Comparison of ENCODE assay signal across 19 cellular contexts in genomic region chr17:65754081-65754480, GRCh38.
DNase-seq lines count a peak whose midpoint lies in the region; ATAC-seq and TF ChIP-seq lines count a peak whose summit lies in the region.
"Had no signal": no experiment of that assay in that cellular context is flagged by ENCODE, and none has a peak within 500 bp of the region (broad histone marks: within the 10 kb centered on the region; RNA-seq: fewer than 3 reads in every experiment).

No MANE protein-coding gene starts in this region.

- H3K27me3 Mint-ChIP-seq in activated naive CD4-positive, alpha-beta T cell treated with anti-CD3 and anti-CD28 coated beads, Interleukin-2, amount 50 U/mL, for 24 hours, result no peaks in the 10 kb centered on the region
- H3K27me3 Mint-ChIP-seq: CD4-positive, alpha-beta T cell had no signal

- no peak overlapping the region for H2AK5ac ChIP-seq in trophoblast cell (ENCODE audit: low read length)

- H3K9ac ChIP-seq in trophoblast cell (ENCODE audit: low read length), result no peak overlapping the region
- H3K9ac ChIP-seq in MM.1S (ENCODE audit: low read length), result no peak overlapping the region
- H3K9ac ChIP-seq: BLaER1 treated with 17β-estradiol and CSF1 and Interleukin-3, amounts not matched to agents 10 nM and 100 nM had no signal

- H3K4ac ChIP-seq in trophoblast cell (ENCODE audit: low read depth, low read length), result no peak overlapping the region

- WGBS in trophoblast cell (ENCODE audit: extremely low coverage, insufficient coverage, insufficient read length), result no CpG with 5 or more reads among the region's 2 CpGs

- H4K91ac ChIP-seq in trophoblast cell (ENCODE audit: low read depth, low read length), result no peak overlapping the region

- no peak overlapping the region for H3K4me3 ChIP-seq in trophoblast cell (ENCODE audit: low read depth, low read length)
- H3K4me3 ChIP-seq in MM.1S (ENCODE audit: low read length), result no peak overlapping the region
- H3K4me3 ChIP-seq: A549; BLaER1 treated with 17β-estradiol and CSF1 and Interleukin-3, amounts not matched to agents 10 nM and 100 nM had no signal

- H4K8ac ChIP-seq in trophoblast cell (ENCODE audit: low read depth, low read length), result no peak overlapping the region

- H2BK120ac ChIP-seq in trophoblast cell (ENCODE audit: insufficient read depth, low read length, poor library complexity), result no peak overlapping the region

- no peak overlapping the region for H3K23ac ChIP-seq in trophoblast cell (ENCODE audit: low read length)

- H3K36me3 ChIP-seq in trophoblast cell (ENCODE audit: control insufficient read depth in 1 of 2, insufficient read depth in 2 of 2, low read length in 2 of 2), result no peaks in the 10 kb centered on the region
- H3K36me3 ChIP-seq in MM.1S (replicated peaks; ENCODE audit: insufficient read depth, low read length), result no peaks in the 10 kb centered on the region
- H3K36me3 ChIP-seq: BLaER1 treated with 17β-estradiol and CSF1 and Interleukin-3, amounts not matched to agents 10 nM and 100 nM had no signal

- no peaks in the 10 kb centered on the region for H3K79me1 ChIP-seq in trophoblast cell (ENCODE audit: low read length)

- H3K4me1 Mint-ChIP-seq in activated naive CD4-positive, alpha-beta T cell treated with anti-CD3 and anti-CD28 coated beads, Interleukin-2, amount 50 U/mL, for 24 hours, result peaks cover 32% of the 10 kb centered on the region
- H3K4me1 Mint-ChIP-seq: B cell had no signal

- no peak overlapping the region for H2AFZ ChIP-seq in trophoblast cell (ENCODE audit: insufficient read depth, low read length, poor library complexity)
- H2AFZ ChIP-seq in MM.1S (ENCODE audit: low read length), result no peak overlapping the region

- H3K27ac Mint-ChIP-seq in activated naive CD4-positive, alpha-beta T cell treated with anti-CD3 and anti-CD28 coated beads, Interleukin-2, amount 50 U/mL, for 24 hours, result peak overlapping the region; percentile 24
- no peak overlapping the region for H3K27ac Mint-ChIP-seq in activated naive CD4-positive, alpha-beta T cell treated with anti-CD3 and anti-CD28 coated beads, Interleukin-2, amount 50 U/mL, for 72 hours
- H3K27ac Mint-ChIP-seq: B cell; CD4-positive, alpha-beta T cell; CD8-positive, alpha-beta T cell had no signal

- H3K79me2 ChIP-seq in trophoblast cell (ENCODE audit: control insufficient read depth, insufficient read depth, low read length, poor library complexity) (no peaks in the 10 kb centered on the region), MM.1S (ENCODE audit: low read length) (no peaks in the 10 kb centered on the region)

- no peaks in the 10 kb centered on the region for H3K4me1 ChIP-seq in trophoblast cell (ENCODE audit: control insufficient read depth in 1 of 2, insufficient read depth in 2 of 2, low read length in 2 of 2)
- peaks cover 23% of the 10 kb centered on the region for H3K4me1 ChIP-seq in MM.1S (ENCODE audit: low read length)
- H3K4me1 ChIP-seq: Caco-2 had no signal

- DNase-seq in activated naive CD4-positive, alpha-beta T cell treated with anti-CD3 and anti-CD28 coated beads, Interleukin-2, amount 50 U/mL, for 72 hours (ENCODE audit: low spot score in 2 of 2), result no peak
- DNase-seq in trophoblast cell, result peak; percentile 80 to 83
- no peak for DNase-seq in GDM1 (lab: John Stamatoyannopoulos, UW)
- DNase-seq in MM.1S, result no peak
- DNase-seq: AML-193; Caco-2; Calu3; CD4-positive, alpha-beta T cell; CD8-positive, alpha-beta T cell; DMS79; DND-41; EL; GF-D8 had no signal

- H3F3A ChIP-seq in MM.1S (ENCODE audit: insufficient read depth, low read length), result peaks cover 10% of the 10 kb centered on the region

- H2BK12ac ChIP-seq in trophoblast cell (ENCODE audit: low read length), result no peak overlapping the region

- H3K27ac ChIP-seq in trophoblast cell (ENCODE audit: low read depth, low read length) (no peak overlapping the region), MM.1S (ENCODE audit: low read length) (no peak overlapping the region)
- H3K27ac ChIP-seq: 22Rv1; A549; BLaER1 treated with 17β-estradiol and CSF1 and Interleukin-3, amounts not matched to agents 10 nM and 100 nM; C4-2B had no signal

- no peaks in the 10 kb centered on the region for H3K27me3 ChIP-seq in trophoblast cell (ENCODE audit: insufficient read depth, low read length)
- H3K27me3 ChIP-seq in MM.1S (replicated peaks; ENCODE audit: insufficient read depth, low read length), result no peaks in the 10 kb centered on the region
- H3K27me3 ChIP-seq: BLaER1 treated with 17β-estradiol and CSF1 and Interleukin-3, amounts not matched to agents 10 nM and 100 nM had no signal

- H4K20me1 ChIP-seq in MM.1S (ENCODE audit: insufficient read depth, low read length), result no peaks in the 10 kb centered on the region
- H4K20me1 ChIP-seq: BLaER1 treated with 17β-estradiol and CSF1 and Interleukin-3, amounts not matched to agents 10 nM and 100 nM had no signal

- H3K9me3 ChIP-seq in trophoblast cell (ENCODE audit: insufficient read depth, low read depth, low read length) (no peaks in the 10 kb centered on the region), MM.1S (replicated peaks; ENCODE audit: insufficient read depth, low read length) (no peaks in the 10 kb centered on the region)
- H3K9me3 ChIP-seq: A549; BLaER1 treated with 17β-estradiol and CSF1 and Interleukin-3, amounts not matched to agents 10 nM and 100 nM; Caco-2 had no signal

- H3K36me3 Mint-ChIP-seq in activated naive CD4-positive, alpha-beta T cell treated with anti-CD3 and anti-CD28 coated beads, Interleukin-2, amount 50 U/mL, for 24 hours, result peaks cover 2% of the 10 kb centered on the region
- H3K36me3 Mint-ChIP-seq in activated naive CD4-positive, alpha-beta T cell treated with anti-CD3 and anti-CD28 coated beads, Interleukin-2, amount 50 U/mL, for 72 hours, result peaks cover 0 to 6% of the 10 kb centered on the region in 2 donors
- H3K36me3 Mint-ChIP-seq: CD8-positive, alpha-beta T cell had no signal

- no peaks in the 10 kb centered on the region for H3K9me2 ChIP-seq in MM.1S (replicated peaks; ENCODE audit: insufficient read depth, low read length)

- ATAC-seq in activated naive CD4-positive, alpha-beta T cell treated with anti-CD3 and anti-CD28 coated beads, Interleukin-2, amount 50 U/mL, for 72 hours, result no peak
- ATAC-seq: A549; CD8-positive, alpha-beta T cell had no signal

- TF ChIP-seq CTCF in MM.1S (IDR thresholded peaks at IDR 0.05; ENCODE audit: low read length), result no peak

- no peak overlapping the region for H3K4me3 Mint-ChIP-seq in activated naive CD4-positive, alpha-beta T cell treated with anti-CD3 and anti-CD28 coated beads, Interleukin-2, amount 50 U/mL, for 24 hours
- H3K4me3 Mint-ChIP-seq: B cell; CD4-positive, alpha-beta T cell; CD8-positive, alpha-beta T cell had no signal

- H3K14ac ChIP-seq in trophoblast cell (ENCODE audit: low read length), result no peak overlapping the region

- H3K18ac ChIP-seq in trophoblast cell (ENCODE audit: low read length), result no peak overlapping the region

- H2BK5ac ChIP-seq in trophoblast cell (ENCODE audit: low read depth, low read length, poor library complexity), result no peak overlapping the region

- no peak overlapping the region for H4K12ac ChIP-seq in trophoblast cell (ENCODE audit: low read depth, low read length)

- H3K4me2 ChIP-seq in trophoblast cell (ENCODE audit: low read length) (no peak overlapping the region), MM.1S (ENCODE audit: low read depth, low read length) (no peak overlapping the region)
- H3K4me2 ChIP-seq: A549; BLaER1 treated with 17β-estradiol and CSF1 and Interleukin-3, amounts not matched to agents 10 nM and 100 nM had no signal

- H3K9me3 Mint-ChIP-seq in activated naive CD4-positive, alpha-beta T cell treated with anti-CD3 and anti-CD28 coated beads, Interleukin-2, amount 50 U/mL, for 24 hours, result no peaks in the 10 kb centered on the region
- no peaks in the 10 kb centered on the region for H3K9me3 Mint-ChIP-seq in activated naive CD4-positive, alpha-beta T cell treated with anti-CD3 and anti-CD28 coated beads, Interleukin-2, amount 50 U/mL, for 72 hours
- H3K9me3 Mint-ChIP-seq: CD4-positive, alpha-beta T cell; CD8-positive, alpha-beta T cell had no signal

Comparison
In these comparisons a context has a peak if more than half of its experiments do, and no peak if none do; other contexts are left out.
1. DNase-seq: peak in trophoblast cell (2 of 2); none in activated naive CD4-positive, alpha-beta T cell treated with anti-CD3 and anti-CD28 coated beads, Interleukin-2, amount 50 U/mL, for 72 hours (0 of 2), GDM1 (single experiment) and MM.1S (single experiment).